1 cellular context compared by ENCODE assay signal in genomic region chr10:112969131-112969530, GRCh38.
TF ChIP-seq lines count a peak whose summit lies in the region.

No MANE protein-coding gene starts in this region.

TF ChIP-seq in WTC11, 78 proteins besides CTCF, POLR2A, EP300 and RAD21 (continued from another document):
- TF ChIP-seq, protein P1, sequence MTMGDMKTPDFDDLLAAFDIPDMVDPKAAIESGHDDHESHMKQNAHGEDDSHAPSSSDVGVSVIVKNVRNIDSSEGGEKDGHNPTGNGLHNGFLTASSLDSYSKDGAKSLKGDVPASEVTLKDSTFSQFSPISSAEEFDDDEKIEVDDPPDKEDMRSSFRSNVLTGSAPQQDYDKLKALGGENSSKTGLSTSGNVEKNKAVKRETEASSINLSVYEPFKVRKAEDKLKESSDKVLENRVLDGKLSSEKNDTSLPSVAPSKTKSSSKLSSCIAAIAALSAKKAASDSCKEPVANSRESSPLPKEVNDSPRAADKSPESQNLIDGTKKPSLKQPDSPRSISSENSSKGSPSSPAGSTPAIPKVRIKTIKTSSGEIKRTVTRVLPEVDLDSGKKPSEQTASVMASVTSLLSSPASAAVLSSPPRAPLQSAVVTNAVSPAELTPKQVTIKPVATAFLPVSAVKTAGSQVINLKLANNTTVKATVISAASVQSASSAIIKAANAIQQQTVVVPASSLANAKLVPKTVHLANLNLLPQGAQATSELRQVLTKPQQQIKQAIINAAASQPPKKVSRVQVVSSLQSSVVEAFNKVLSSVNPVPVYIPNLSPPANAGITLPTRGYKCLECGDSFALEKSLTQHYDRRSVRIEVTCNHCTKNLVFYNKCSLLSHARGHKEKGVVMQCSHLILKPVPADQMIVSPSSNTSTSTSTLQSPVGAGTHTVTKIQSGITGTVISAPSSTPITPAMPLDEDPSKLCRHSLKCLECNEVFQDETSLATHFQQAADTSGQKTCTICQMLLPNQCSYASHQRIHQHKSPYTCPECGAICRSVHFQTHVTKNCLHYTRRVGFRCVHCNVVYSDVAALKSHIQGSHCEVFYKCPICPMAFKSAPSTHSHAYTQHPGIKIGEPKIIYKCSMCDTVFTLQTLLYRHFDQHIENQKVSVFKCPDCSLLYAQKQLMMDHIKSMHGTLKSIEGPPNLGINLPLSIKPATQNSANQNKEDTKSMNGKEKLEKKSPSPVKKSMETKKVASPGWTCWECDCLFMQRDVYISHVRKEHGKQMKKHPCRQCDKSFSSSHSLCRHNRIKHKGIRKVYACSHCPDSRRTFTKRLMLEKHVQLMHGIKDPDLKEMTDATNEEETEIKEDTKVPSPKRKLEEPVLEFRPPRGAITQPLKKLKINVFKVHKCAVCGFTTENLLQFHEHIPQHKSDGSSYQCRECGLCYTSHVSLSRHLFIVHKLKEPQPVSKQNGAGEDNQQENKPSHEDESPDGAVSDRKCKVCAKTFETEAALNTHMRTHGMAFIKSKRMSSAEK (CRISPR knock-in tag; IDR thresholded peaks at IDR 0.05; ENCODE audit: borderline replicate concordance) = no peak
- TF ChIP-seq ZNF317 (CRISPR knock-in tag; IDR thresholded peaks at IDR 0.05; ENCODE audit: borderline replicate concordance, low read depth) (no peak), ZNF425 (CRISPR knock-in tag; conservative IDR thresholded peaks at IDR 0.05) (no peak), ERG (CRISPR knock-in tag; IDR thresholded peaks at IDR 0.05) (no peak), TEAD1 (CRISPR knock-in tag; IDR thresholded peaks at IDR 0.05) (no peak), NR3C1 (CRISPR knock-in tag; conservative IDR thresholded peaks at IDR 0.05; ENCODE audit: low read depth) (no peak), ZNF671 (CRISPR knock-in tag; IDR thresholded peaks at IDR 0.05) (no peak)
